ENCODE assay signal across 1 cellular context in the genomic region with DNA sequence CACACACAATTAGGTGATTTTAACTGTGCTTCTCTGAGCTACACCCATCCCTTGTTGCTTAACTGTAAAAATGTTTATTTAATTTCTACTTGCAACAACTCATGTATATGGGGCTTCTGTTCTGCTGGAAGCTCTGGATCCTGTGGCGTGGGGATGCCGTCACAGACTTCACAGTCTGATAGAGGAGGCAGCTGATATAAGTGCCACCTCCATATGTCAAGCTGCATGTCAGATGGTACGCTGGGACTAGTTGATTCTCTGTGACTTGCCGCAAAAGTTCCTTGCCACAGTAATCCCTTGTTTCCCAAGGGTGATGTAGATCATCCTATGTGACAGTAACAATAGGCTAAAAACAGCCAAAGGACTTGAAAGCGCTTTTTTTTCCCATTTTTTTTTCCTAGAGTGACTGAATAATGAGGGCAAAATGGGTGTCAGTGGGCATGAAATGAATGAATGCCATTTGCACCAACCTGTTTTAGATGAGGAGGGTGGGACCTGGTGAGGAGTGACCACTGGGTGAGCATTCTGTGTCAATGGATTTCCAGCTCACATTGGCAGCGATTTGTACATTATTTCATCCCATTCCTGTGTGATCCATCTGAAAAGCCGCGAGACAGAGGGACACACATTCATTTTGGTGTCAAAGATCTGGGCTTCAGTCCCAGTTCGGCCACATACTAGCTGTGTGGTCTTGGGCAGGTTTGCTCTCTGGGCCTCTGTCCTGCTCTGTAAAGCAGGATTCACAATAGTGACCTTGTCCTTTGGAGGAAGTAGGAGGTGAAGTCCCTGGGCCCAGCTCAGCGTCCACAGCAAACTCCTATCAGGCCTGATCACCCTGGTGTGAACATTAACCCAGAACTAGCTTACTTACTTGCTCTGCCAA.
TF ChIP-seq lines count a peak whose summit lies in the region.

No MANE protein-coding gene starts in this region.

TF ChIP-seq in IMR-90, 13 proteins besides CTCF, POLR2A, EP300 and RAD21:
- TF ChIP-seq SMC3 (IDR thresholded peaks at IDR 0.05; ENCODE audit: low read depth, low read length) (no peak), MXI1 (IDR thresholded peaks at IDR 0.05; ENCODE audit: borderline replicate concordance, low read depth, low read length) (no peak), NFE2L2 (IDR thresholded peaks at IDR 0.05; ENCODE audit: low read depth, low read length) (no peak), MAFK (IDR thresholded peaks at IDR 0.05; ENCODE audit: low read depth, low read length) (no peak), RFX5 (IDR thresholded peaks at IDR 0.05; ENCODE audit: low read depth, low read length) (no peak), RCOR1 (IDR thresholded peaks at IDR 0.05; ENCODE audit: insufficient replicate concordance, low read length) (no peak), CHD1 (IDR thresholded peaks at IDR 0.05; ENCODE audit: low read depth, low read length) (no peak), MAZ (IDR thresholded peaks at IDR 0.05; ENCODE audit: borderline replicate concordance, low read depth, low read length) (no peak), CEBPB (IDR thresholded peaks at IDR 0.05; ENCODE audit: low read depth, low read length) (no peak), FOS (IDR thresholded peaks at IDR 0.05; ENCODE audit: low read depth, low read length) (no peak), BHLHE40 (IDR thresholded peaks at IDR 0.05; ENCODE audit: low read depth, low read length) (no peak)
- TF ChIP-seq, protein P1, sequence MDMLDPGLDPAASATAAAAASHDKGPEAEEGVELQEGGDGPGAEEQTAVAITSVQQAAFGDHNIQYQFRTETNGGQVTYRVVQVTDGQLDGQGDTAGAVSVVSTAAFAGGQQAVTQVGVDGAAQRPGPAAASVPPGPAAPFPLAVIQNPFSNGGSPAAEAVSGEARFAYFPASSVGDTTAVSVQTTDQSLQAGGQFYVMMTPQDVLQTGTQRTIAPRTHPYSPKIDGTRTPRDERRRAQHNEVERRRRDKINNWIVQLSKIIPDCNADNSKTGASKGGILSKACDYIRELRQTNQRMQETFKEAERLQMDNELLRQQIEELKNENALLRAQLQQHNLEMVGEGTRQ (IDR thresholded peaks at IDR 0.05; ENCODE audit: low read depth, low read length): no peak
- TF ChIP-seq, protein P2, sequence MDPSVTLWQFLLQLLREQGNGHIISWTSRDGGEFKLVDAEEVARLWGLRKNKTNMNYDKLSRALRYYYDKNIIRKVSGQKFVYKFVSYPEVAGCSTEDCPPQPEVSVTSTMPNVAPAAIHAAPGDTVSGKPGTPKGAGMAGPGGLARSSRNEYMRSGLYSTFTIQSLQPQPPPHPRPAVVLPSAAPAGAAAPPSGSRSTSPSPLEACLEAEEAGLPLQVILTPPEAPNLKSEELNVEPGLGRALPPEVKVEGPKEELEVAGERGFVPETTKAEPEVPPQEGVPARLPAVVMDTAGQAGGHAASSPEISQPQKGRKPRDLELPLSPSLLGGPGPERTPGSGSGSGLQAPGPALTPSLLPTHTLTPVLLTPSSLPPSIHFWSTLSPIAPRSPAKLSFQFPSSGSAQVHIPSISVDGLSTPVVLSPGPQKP (IDR thresholded peaks at IDR 0.05; ENCODE audit: borderline replicate concordance, low read depth, low read length): no peak
